1 cellular context compared by ENCODE assay signal in the genomic region with DNA sequence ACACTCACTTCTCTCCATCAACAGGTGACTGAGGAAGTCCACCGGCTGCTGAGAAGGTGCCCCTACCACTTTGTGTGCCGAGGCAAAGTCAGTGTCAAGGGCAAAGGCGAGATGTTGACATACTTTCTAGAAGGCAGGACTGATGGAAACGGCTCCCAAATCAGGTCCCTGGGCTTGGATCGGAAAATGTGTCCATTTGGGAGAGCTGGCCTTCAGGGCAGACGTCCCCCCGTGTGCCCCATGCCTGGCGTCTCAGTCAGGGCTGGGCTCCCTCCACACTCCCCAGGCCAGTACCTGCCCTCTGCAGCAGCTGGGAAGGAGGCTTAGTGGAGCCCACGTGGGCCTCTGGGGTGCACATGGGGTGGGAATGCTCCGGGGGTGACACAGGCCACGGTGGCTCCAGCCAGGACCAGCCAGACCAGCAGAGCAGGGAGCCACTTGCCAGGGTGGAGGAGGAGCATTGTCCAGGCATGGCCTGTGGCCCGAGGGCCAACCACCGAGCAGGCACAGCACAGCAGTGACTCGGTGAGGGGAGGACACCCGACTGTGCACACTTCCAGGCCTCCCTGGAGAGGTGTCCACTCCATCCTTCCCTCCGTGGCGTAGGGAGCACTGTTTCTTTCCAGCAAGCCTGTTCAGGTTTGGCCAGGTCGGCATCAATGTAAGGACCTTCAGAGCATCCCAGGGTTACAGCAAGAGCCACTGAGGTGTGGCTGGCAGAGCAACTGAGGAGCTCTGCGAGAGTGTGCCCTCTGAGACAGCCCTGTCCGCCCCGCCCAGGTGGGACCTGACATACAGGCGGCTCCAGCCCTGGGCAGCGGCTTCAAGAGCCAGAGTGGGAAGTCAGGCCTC.
TF ChIP-seq lines count a peak whose summit lies in the region.

No MANE protein-coding gene starts in this region.

TF ChIP-seq in IMR-90, 13 proteins besides CTCF, POLR2A, EP300 and RAD21:
- TF ChIP-seq RFX5 (IDR thresholded peaks at IDR 0.05; ENCODE audit: low read depth, low read length), result no peak
- no peak for TF ChIP-seq SMC3 (IDR thresholded peaks at IDR 0.05; ENCODE audit: low read depth, low read length)
- TF ChIP-seq MAZ (IDR thresholded peaks at IDR 0.05; ENCODE audit: borderline replicate concordance, low read depth, low read length), result no peak
- TF ChIP-seq MAFK (IDR thresholded peaks at IDR 0.05; ENCODE audit: low read depth, low read length), result no peak
- TF ChIP-seq RCOR1 (IDR thresholded peaks at IDR 0.05; ENCODE audit: insufficient replicate concordance, low read length), result no peak
- no peak for TF ChIP-seq BHLHE40 (IDR thresholded peaks at IDR 0.05; ENCODE audit: low read depth, low read length)
- TF ChIP-seq, protein P1, sequence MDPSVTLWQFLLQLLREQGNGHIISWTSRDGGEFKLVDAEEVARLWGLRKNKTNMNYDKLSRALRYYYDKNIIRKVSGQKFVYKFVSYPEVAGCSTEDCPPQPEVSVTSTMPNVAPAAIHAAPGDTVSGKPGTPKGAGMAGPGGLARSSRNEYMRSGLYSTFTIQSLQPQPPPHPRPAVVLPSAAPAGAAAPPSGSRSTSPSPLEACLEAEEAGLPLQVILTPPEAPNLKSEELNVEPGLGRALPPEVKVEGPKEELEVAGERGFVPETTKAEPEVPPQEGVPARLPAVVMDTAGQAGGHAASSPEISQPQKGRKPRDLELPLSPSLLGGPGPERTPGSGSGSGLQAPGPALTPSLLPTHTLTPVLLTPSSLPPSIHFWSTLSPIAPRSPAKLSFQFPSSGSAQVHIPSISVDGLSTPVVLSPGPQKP (IDR thresholded peaks at IDR 0.05; ENCODE audit: borderline replicate concordance, low read depth, low read length), result no peak
- TF ChIP-seq CEBPB (IDR thresholded peaks at IDR 0.05; ENCODE audit: low read depth, low read length), result no peak
- TF ChIP-seq FOS (IDR thresholded peaks at IDR 0.05; ENCODE audit: low read depth, low read length), result no peak
- no peak for TF ChIP-seq MXI1 (IDR thresholded peaks at IDR 0.05; ENCODE audit: borderline replicate concordance, low read depth, low read length)
- TF ChIP-seq CHD1 (IDR thresholded peaks at IDR 0.05; ENCODE audit: low read depth, low read length), result no peak
- TF ChIP-seq, protein P2, sequence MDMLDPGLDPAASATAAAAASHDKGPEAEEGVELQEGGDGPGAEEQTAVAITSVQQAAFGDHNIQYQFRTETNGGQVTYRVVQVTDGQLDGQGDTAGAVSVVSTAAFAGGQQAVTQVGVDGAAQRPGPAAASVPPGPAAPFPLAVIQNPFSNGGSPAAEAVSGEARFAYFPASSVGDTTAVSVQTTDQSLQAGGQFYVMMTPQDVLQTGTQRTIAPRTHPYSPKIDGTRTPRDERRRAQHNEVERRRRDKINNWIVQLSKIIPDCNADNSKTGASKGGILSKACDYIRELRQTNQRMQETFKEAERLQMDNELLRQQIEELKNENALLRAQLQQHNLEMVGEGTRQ (IDR thresholded peaks at IDR 0.05; ENCODE audit: low read depth, low read length), result no peak
